Comparison of ENCODE assay signal across 20 cellular contexts in genomic region chr10:17460732-17461131, GRCh38. TPM values are rescaled to one million over a fixed set of nuclear protein-coding genes. Genes with fewer than 3 reads are reported as not detected.
"Had no signal": no experiment of that assay in that cellular context is flagged by ENCODE, and none has a peak within 500 bp of the region (broad histone marks: within the 10 kb centered on the region; RNA-seq: fewer than 3 reads in every experiment).

No MANE protein-coding gene starts in this region.

- ATAC-seq: activated T-cell treated with anti-CD3 and anti-CD28 coated beads, Interleukin-2, amount 50 U/mL, for 72 hours; gastroesophageal sphincter; heart right ventricle; stimulated activated naive CD8-positive, alpha-beta T cell treated with anti-CD3 and anti-CD28 coated beads, Interleukin-15, Interleukin-2, amounts not matched to agents 100 U/mL and 50 U/mL, for 24 hours had no signal

- H3K36me3 ChIP-seq: gastroesophageal sphincter, heart right ventricle, left ventricle myocardium inferior had no signal

- H3K4me3 Mint-ChIP-seq: activated naive CD8-positive, alpha-beta T cell; activated T-cell treated with anti-CD3 and anti-CD28 coated beads, Interleukin-2, amount 50 U/mL, for 72 hours; type B pancreatic cell had no signal

- H3K36me3 Mint-ChIP-seq: activated naive CD8-positive, alpha-beta T cell; type B pancreatic cell had no signal

- H3K9me3 Mint-ChIP-seq: activated T-cell treated with anti-CD3 and anti-CD28 coated beads, Interleukin-2, amount 50 U/mL, for 72 hours had no signal

- H3K27ac ChIP-seq: gastroesophageal sphincter, heart right ventricle, left ventricle myocardium inferior, VCaP had no signal

- H3K4me1 ChIP-seq: gastroesophageal sphincter, heart right ventricle, left ventricle myocardium inferior had no signal

- H3K27ac Mint-ChIP-seq: activated naive CD8-positive, alpha-beta T cell; activated T-cell treated with anti-CD3 and anti-CD28 coated beads, Interleukin-2, amount 50 U/mL, for 72 hours; type B pancreatic cell had no signal

- H3K4me3 ChIP-seq: gastroesophageal sphincter, heart right ventricle, left ventricle myocardium inferior had no signal

- H3K9me3 ChIP-seq: gastroesophageal sphincter, left ventricle myocardium inferior had no signal

- DNase-seq: activated CD4-positive, CD25-positive, alpha-beta regulatory T cell treated with anti-CD3 and anti-CD28 coated beads, Interleukin-2, amount 50 U/mL, for 72 hours; activated gamma-delta T cell; activated T-cell treated with anti-CD3 and anti-CD28 coated beads, Interleukin-2, amount 50 U/mL, for 72 hours; amniotic stem cell; effector CD8-positive, alpha-beta T cell; heart right ventricle; kidney glomerular epithelial cell; left ventricle myocardium inferior; mammary epithelial cell; midbrain; retina; stimulated activated CD4-positive, alpha-beta T cell treated with anti-CD3 and anti-CD28 coated beads, Interleukin-12 subunit alpha, Interleukin-12 subunit beta, amount 100 ng/mL, for 4 hours; stimulated activated CD4-positive, alpha-beta T cell treated with anti-CD3 and anti-CD28 coated beads, Interleukin-1b, Interleukin-23, amount 100 ng/mL, for 48 hours; stimulated activated naive CD8-positive, alpha-beta T cell treated with anti-CD3 and anti-CD28 coated beads, Interleukin-15, Interleukin-2, amounts not matched to agents 100 U/mL and 50 U/mL, for 24 hours; T-helper 9 cell had no signal

RNA-seq across cellular contexts. Expression of gene ST8SIA6, which starts 6.3 kb away (rescaled TPM):
- total RNA-seq: activated CD8-positive, alpha-beta memory T cell treated with anti-CD3 and anti-CD28 coated beads for 36 hours had no signal
